ENCODE assay signal across 1 cellular context in genomic region chr13:43054803-43055802, GRCh38.
A peak's percentile ranks its signal among the peaks of the same experiment; 100 is the strongest.
TF ChIP-seq lines count a peak whose summit lies in the region.

No MANE protein-coding gene starts in this region.

TF ChIP-seq in HEK293, 187 proteins besides CTCF, POLR2A, EP300 and RAD21 (continued from another document and continues in another):
- no peak for TF ChIP-seq HIC1 (tag by site-specific recombination; IDR thresholded peaks at IDR 0.05)
- TF ChIP-seq ZSCAN4 (tag by site-specific recombination; IDR thresholded peaks at IDR 0.05) = no peak
- no peak for TF ChIP-seq PRDM2 (tag by site-specific recombination; IDR thresholded peaks at IDR 0.05; ENCODE audit: borderline replicate concordance)
- no peak for TF ChIP-seq ZNF555 (tag by site-specific recombination; conservative IDR thresholded peaks at IDR 0.05)
- peak; percentile 39; the same call in 1 of the 2 replicates for TF ChIP-seq ZNF596 (tag by site-specific recombination; IDR thresholded peaks at IDR 0.05)
- TF ChIP-seq HOXD13 (CRISPR knock-in tag; IDR thresholded peaks at IDR 0.05; ENCODE audit: borderline replicate concordance) = no peak
- no peak for TF ChIP-seq ZBTB7A (tag by site-specific recombination; IDR thresholded peaks at IDR 0.05; ENCODE audit: low read depth)
- TF ChIP-seq SCRT1 (tag by site-specific recombination; IDR thresholded peaks at IDR 0.05; ENCODE audit: borderline replicate concordance) = no peak
- peak; percentile 89 for TF ChIP-seq OSR2 (tag by site-specific recombination; IDR thresholded peaks at IDR 0.05)
- TF ChIP-seq ZNF341 (tag by site-specific recombination; IDR thresholded peaks at IDR 0.05; ENCODE audit: low read depth) = peak; percentile 78
- TF ChIP-seq KLF17 (tag by site-specific recombination; IDR thresholded peaks at IDR 0.05) = no peak
- no peak for TF ChIP-seq ZNF274 (IDR thresholded peaks at IDR 0.05; ENCODE audit: low read length)
- TF ChIP-seq ZNF274 (tag by site-specific recombination; IDR thresholded peaks at IDR 0.05; ENCODE audit: borderline replicate concordance) = no peak
- peak; percentile 72 for TF ChIP-seq KLF1 (tag by site-specific recombination; IDR thresholded peaks at IDR 0.05)
- 0 out of 2 replicates have a peak, but pooled peaks have one; percentile 50 for TF ChIP-seq ZNF18 (tag by site-specific recombination; IDR thresholded peaks at IDR 0.05)
- 0 out of 2 replicates have a peak, but pooled peaks have one; percentile 14 for TF ChIP-seq ZBTB21 (tag by site-specific recombination; IDR thresholded peaks at IDR 0.05)
- peak; percentile 50; the same call in 1 of the 2 replicates for TF ChIP-seq ZNF629 (tag by site-specific recombination; IDR thresholded peaks at IDR 0.05)
- TF ChIP-seq ZSCAN16 (tag by site-specific recombination; IDR thresholded peaks at IDR 0.05) = no peak
- no peak for TF ChIP-seq ZNF114 (tag by site-specific recombination; IDR thresholded peaks at IDR 0.05)
- TF ChIP-seq ZNF133 (tag by site-specific recombination; IDR thresholded peaks at IDR 0.05) = no peak
- TF ChIP-seq ZNF704 (tag by site-specific recombination; IDR thresholded peaks at IDR 0.05) = no peak
- TF ChIP-seq EGR2 (tag by site-specific recombination; IDR thresholded peaks at IDR 0.05; ENCODE audit: low read depth) = peak; percentile 25
- peak; percentile 31; the same call in 1 of the 2 replicates for TF ChIP-seq ZNF362 (tag by site-specific recombination; IDR thresholded peaks at IDR 0.05)
- no peak for TF ChIP-seq ZNF394 (tag by site-specific recombination; IDR thresholded peaks at IDR 0.05; ENCODE audit: borderline replicate concordance)
- TF ChIP-seq ZNF391 (tag by site-specific recombination; IDR thresholded peaks at IDR 0.05; ENCODE audit: borderline replicate concordance, low read depth) = no peak
- peak; percentile 78; the same call in 1 of the 2 replicates for TF ChIP-seq ZFP69B (tag by site-specific recombination; IDR thresholded peaks at IDR 0.05)
- TF ChIP-seq ZFP41 (tag by site-specific recombination; IDR thresholded peaks at IDR 0.05; ENCODE audit: borderline replicate concordance) = no peak
- no peak for TF ChIP-seq ZSCAN5A (tag by site-specific recombination; IDR thresholded peaks at IDR 0.05)
- TF ChIP-seq KLF10 (tag by site-specific recombination; IDR thresholded peaks at IDR 0.05) = 0 out of 2 replicates have a peak, but pooled peaks have one; percentile 62
- no peak for TF ChIP-seq AEBP2 (tag by site-specific recombination; IDR thresholded peaks at IDR 0.05; ENCODE audit: borderline replicate concordance)
- TF ChIP-seq SALL2 (tag by site-specific recombination; IDR thresholded peaks at IDR 0.05; ENCODE audit: borderline replicate concordance) = no peak
- no peak for TF ChIP-seq ZNF26 (tag by site-specific recombination; IDR thresholded peaks at IDR 0.05)
- TF ChIP-seq ZNF132 (tag by site-specific recombination; IDR thresholded peaks at IDR 0.05; ENCODE audit: borderline replicate concordance) = no peak
- TF ChIP-seq ZNF335 (tag by site-specific recombination; conservative IDR thresholded peaks at IDR 0.05) = peak; percentile 94
- TF ChIP-seq ZNF76 (tag by site-specific recombination; IDR thresholded peaks at IDR 0.05; ENCODE audit: borderline replicate concordance, low read depth) = no peak
- peak; percentile 61; the same call in 1 of the 2 replicates for TF ChIP-seq KLF7 (tag by site-specific recombination; IDR thresholded peaks at IDR 0.05; ENCODE audit: borderline replicate concordance)
- TF ChIP-seq KLF16 (tag by site-specific recombination; IDR thresholded peaks at IDR 0.05) = 0 out of 2 replicates have a peak, but pooled peaks have one; percentile 42
- 0 out of 2 replicates have a peak, but pooled peaks have one; percentile 27 for TF ChIP-seq ZBTB17 (tag by site-specific recombination; IDR thresholded peaks at IDR 0.05)
- peak; percentile 69; the same call in 1 of the 2 replicates for TF ChIP-seq BCL11B (tag by site-specific recombination; IDR thresholded peaks at IDR 0.05; ENCODE audit: low read depth)
- 0 out of 2 replicates have a peak, but pooled peaks have one; percentile 33 for TF ChIP-seq ZNF600 (tag by site-specific recombination; IDR thresholded peaks at IDR 0.05)
